In the genomic region with DNA sequence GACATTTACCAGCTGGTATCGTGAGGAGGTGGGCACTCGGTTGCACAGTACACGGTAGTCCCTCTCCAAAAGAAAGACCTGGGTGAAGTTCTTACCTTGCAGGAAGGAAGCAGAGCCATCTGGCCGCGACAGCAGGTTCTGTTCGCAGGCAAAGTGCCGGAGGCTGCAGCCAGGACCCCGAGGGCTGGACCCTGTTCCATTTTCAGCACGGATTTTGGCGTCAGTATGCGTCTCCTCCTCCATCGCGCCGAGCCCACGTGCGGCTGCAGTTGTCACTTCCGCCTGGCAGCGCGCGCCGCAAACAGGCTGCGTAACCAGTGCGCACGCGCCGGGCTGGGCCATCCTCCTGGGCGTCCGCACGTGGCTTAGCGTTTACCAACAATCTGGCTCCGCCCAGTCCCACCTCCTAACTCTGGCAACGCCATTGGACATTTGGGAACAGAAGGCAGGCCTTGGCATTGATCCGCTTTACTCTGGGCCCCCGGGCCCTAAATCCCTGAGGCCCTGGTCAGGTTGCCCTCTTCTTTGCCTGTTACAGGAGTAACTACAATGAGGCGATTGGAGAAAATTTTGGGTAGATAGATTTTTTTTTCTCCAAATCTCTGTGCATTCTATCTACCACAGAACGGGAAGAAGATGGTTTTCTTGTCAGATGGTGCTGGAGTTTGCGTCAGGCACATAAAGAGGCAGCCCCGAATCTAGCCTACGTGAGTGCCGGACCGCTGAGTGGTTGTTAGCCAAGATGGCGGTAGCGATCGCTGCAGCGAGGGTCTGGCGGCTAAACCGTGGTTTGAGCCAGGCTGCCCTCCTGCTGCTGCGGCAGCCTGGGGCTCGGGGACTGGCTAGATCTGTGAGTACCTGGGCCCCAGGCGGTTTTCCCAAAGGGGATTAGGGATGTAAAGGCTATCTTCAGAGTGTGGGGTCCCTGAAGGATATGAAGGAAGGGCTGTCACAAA, we compare ENCODE assay signal across 8 cellular contexts. TPM values are rescaled to one million over a fixed set of nuclear protein-coding genes. Genes with fewer than 3 reads are reported as not detected.
DNase-seq lines count a peak whose midpoint lies in the region; ATAC-seq and TF ChIP-seq lines count a peak whose summit lies in the region.

Gene BCKDHA (plus strand): TSS at position 733 of the 956 bp plus-strand sequence. CDS start 10 bp downstream, at position 743.
Gene EXOSC5 (minus strand): TSS at position 274 of the 956 bp plus-strand sequence. CDS start 31 bp downstream, at position 243.

- H3K79me2 ChIP-seq in DND-41 (ENCODE audit: insufficient read depth, low read length) (peaks cover 64% of the 10 kb centered on the region), GM23248 (ENCODE audit: insufficient read depth) (peaks cover 41% of the 10 kb centered on the region)

- peak; percentile 99 for ATAC-seq in DND-41 (ENCODE audit: insufficient read depth, low read depth)

- no peaks in the 10 kb centered on the region for H3K27me3 Mint-ChIP-seq in activated T-helper 1 cell treated with anti-CD3 and anti-CD28 coated beads, Interleukin-12 subunit alpha, Interleukin-12 subunit beta, Interleukin-2, Interleukin-4 antibody, amounts not matched to agents 30 ng/mL and 10 ng/mL and 1 ng/mL, durations not matched to agents 14 hours and 24 hours and 36 hours (ENCODE audit: insufficient read depth)

- H3K4me3 ChIP-seq in DND-41 (ENCODE audit: low read depth in 1 of 2, low read length in 2 of 2) (peak within 1 kb of the TSS; percentile 82 to 85), GM23248 (peak within 1 kb of the TSS; percentile 100), esophagus squamous epithelium (peak within 1 kb of the TSS; percentile 83 to 100 (median 86))

- H3K9ac ChIP-seq in DND-41 (ENCODE audit: low read depth, low read length) (peak within 1 kb of the TSS; percentile 75), GM23248 (peak within 1 kb of the TSS; percentile 98)

- no peak for TF ChIP-seq CTCF in DND-41 (IDR thresholded peaks at IDR 0.05; ENCODE audit: borderline replicate concordance, extremely low read depth, low read length, poor library complexity, severe bottlenecking)
- TF ChIP-seq CTCF in esophagus squamous epithelium (IDR thresholded peaks at IDR 0.05) = peak in 2 of 6 experiments; percentile 9 to 26

- peaks cover 28% of the 10 kb centered on the region for H3K4me1 Mint-ChIP-seq in activated T-helper 1 cell treated with anti-CD3 and anti-CD28 coated beads, Interleukin-12 subunit alpha, Interleukin-12 subunit beta, Interleukin-2, Interleukin-4 antibody, amounts not matched to agents 30 ng/mL and 10 ng/mL and 1 ng/mL, durations not matched to agents 14 hours and 24 hours and 36 hours (ENCODE audit: low read depth)

- 1% methylated on average over 50 of the region's 50 CpGs for WGBS in GM23248 (ENCODE audit: low coverage in 1 of 2, low lambda C conversion rate in 2 of 2, missing lambda C conversion rate in 2 of 2), 2 experiments
- 0% methylated on average over 17 to 26 of the region's 50 CpGs for WGBS in esophagus squamous epithelium, 2 donors

- TF ChIP-seq POLR2A in esophagus squamous epithelium (IDR thresholded peaks at IDR 0.05) = peak in 3 of 4 donors; percentile 49 to 70 (median 68)

- in situ Hi-C loops in GM23248 (cut with MboI) = no loop called here

- peaks cover 5% of the 10 kb centered on the region; the same call in 1 of the 2 replicates for H3K36me3 ChIP-seq in DND-41 (ENCODE audit: insufficient read depth, low read length)
- H3K36me3 ChIP-seq in GM23248 (ENCODE audit: low read depth) = no peaks in the 10 kb centered on the region
- peaks cover 0 to 39% (median 0%) of the 10 kb centered on the region in 3 donors for H3K36me3 ChIP-seq in esophagus squamous epithelium

- H3F3A ChIP-seq in GM23248 (ENCODE audit: insufficient read depth) = no peaks in the 10 kb centered on the region

- H3K4me1 ChIP-seq in DND-41 (ENCODE audit: insufficient read depth, low read length) (peaks cover 33% of the 10 kb centered on the region), GM23248 (ENCODE audit: insufficient read depth) (peaks cover 8% of the 10 kb centered on the region), esophagus squamous epithelium (peaks cover 18 to 65% (median 23%) of the 10 kb centered on the region in 3 donors)

- H3K36me3 Mint-ChIP-seq in activated T-helper 1 cell treated with anti-CD3 and anti-CD28 coated beads, Interleukin-12 subunit alpha, Interleukin-12 subunit beta, Interleukin-2, Interleukin-4 antibody, amounts not matched to agents 30 ng/mL and 10 ng/mL and 1 ng/mL, durations not matched to agents 14 hours and 24 hours and 36 hours (ENCODE audit: low read depth) = peaks cover 3% of the 10 kb centered on the region

- H3K9me2 ChIP-seq in GM23248 (ENCODE audit: insufficient read depth) = no peaks in the 10 kb centered on the region

- H3K27me3 ChIP-seq in DND-41 (ENCODE audit: insufficient read depth, low read length, poor library complexity) (no peaks in the 10 kb centered on the region), GM23248 (replicated peaks; ENCODE audit: insufficient read depth) (no peaks in the 10 kb centered on the region), esophagus squamous epithelium (no peaks in the 10 kb centered on the region)

- intact Hi-C loops in activated T-helper 1 cell treated with anti-CD3 and anti-CD28 coated beads, Interleukin-12 subunit alpha, Interleukin-12 subunit beta, Interleukin-2, Interleukin-4 antibody, amounts not matched to agents 30 ng/mL and 10 ng/mL and 1 ng/mL, durations not matched to agents 14 hours and 24 hours and 36 hours (cut with micrococcal nuclease) = loop anchor here (1.0 to 5.0 kb wide), 11 partner anchors 33 to 562 kb away; partner anchors contain the start of genes B9D2, DMAC2, RABAC1 and RPS19
- intact Hi-C loops in esophagus squamous epithelium (cut with DNase I) = no loop called here

- H3K27ac Mint-ChIP-seq in activated T-helper 1 cell treated with anti-CD3 and anti-CD28 coated beads, Interleukin-12 subunit alpha, Interleukin-12 subunit beta, Interleukin-2, Interleukin-4 antibody, amounts not matched to agents 30 ng/mL and 10 ng/mL and 1 ng/mL, durations not matched to agents 14 hours and 24 hours and 36 hours = peak within 1 kb of the TSS; percentile 99

- DNase-seq in DND-41 (peak; percentile 99), GM23248 (peak; percentile 100), Kasumi-1 (lab: John Stamatoyannopoulos, UW) (peak; percentile 99), RPMI7951 (ENCODE audit: low read depth) (peak; percentile 100), esophagus squamous epithelium (lab: John Stamatoyannopoulos, UW) (peak; percentile 94), myocyte (ENCODE audit: low read depth) (peak; percentile 100)
- DNase-seq in activated T-helper 1 cell treated with anti-CD3 and anti-CD28 coated beads, Interleukin-12 subunit alpha, Interleukin-12 subunit beta, Interleukin-2, Interleukin-4 antibody, amounts not matched to agents 30 ng/mL and 10 ng/mL and 1 ng/mL, durations not matched to agents 14 hours and 24 hours and 36 hours (ENCODE audit: low spot score) = peak; percentile 99
- DNase-seq in stimulated activated CD8-positive, alpha-beta memory T cell treated with anti-CD3 and anti-CD28 coated beads, Interleukin-7, amount 100 ng/mL, for 48 hours (ENCODE audit: extremely low read depth in 1 of 2, low read depth in 1 of 2) = peak; percentile 98 to 99

- H4K20me1 ChIP-seq in DND-41 (ENCODE audit: insufficient read depth, low read length) (peaks cover 4% of the 10 kb centered on the region; the same call in 1 of the 2 replicates), GM23248 (ENCODE audit: insufficient read depth) (no peaks in the 10 kb centered on the region)

- H3K4me2 ChIP-seq in DND-41 (ENCODE audit: insufficient read depth, low read length) = peak within 1 kb of the TSS; percentile 93
- peak within 1 kb of the TSS; percentile 94 for H3K4me2 ChIP-seq in GM23248 (ENCODE audit: unreplicated experiment)

- H3K9me3 ChIP-seq in DND-41 (ENCODE audit: insufficient read depth, low read length, severe bottlenecking) (no peaks in the 10 kb centered on the region), GM23248 (ENCODE audit: low read depth) (no peaks in the 10 kb centered on the region), esophagus squamous epithelium (no peaks in the 10 kb centered on the region)

- H3K4me3 Mint-ChIP-seq in activated T-helper 1 cell treated with anti-CD3 and anti-CD28 coated beads, Interleukin-12 subunit alpha, Interleukin-12 subunit beta, Interleukin-2, Interleukin-4 antibody, amounts not matched to agents 30 ng/mL and 10 ng/mL and 1 ng/mL, durations not matched to agents 14 hours and 24 hours and 36 hours = peak within 1 kb of the TSS; percentile 97

- peak within 1 kb of the TSS; percentile 93 for H3K27ac ChIP-seq in DND-41 (ENCODE audit: low read length)
- peak within 1 kb of the TSS; percentile 93 for H3K27ac ChIP-seq in GM23248
- peak within 1 kb of the TSS; percentile 89 to 100 (median 96) for H3K27ac ChIP-seq in esophagus squamous epithelium

- H2AFZ ChIP-seq in DND-41 (ENCODE audit: low read depth, low read length) (peak within 1 kb of the TSS; percentile 89), GM23248 (peak within 1 kb of the TSS; percentile 95)

- no peaks in the 10 kb centered on the region for H3K9me3 Mint-ChIP-seq in activated T-helper 1 cell treated with anti-CD3 and anti-CD28 coated beads, Interleukin-12 subunit alpha, Interleukin-12 subunit beta, Interleukin-2, Interleukin-4 antibody, amounts not matched to agents 30 ng/mL and 10 ng/mL and 1 ng/mL, durations not matched to agents 14 hours and 24 hours and 36 hours

RNA-seq across cellular contexts. Expression of gene BCKDHA, which starts in this region (rescaled TPM):
- total RNA-seq in GM23248 (2014; rRNA removed; shearing (Covaris generic)) = 26.8 and 51.0 TPM in 2 replicates
- 29.4 and 32.0 TPM in 2 replicates for polyA plus RNA-seq in GM23248 (2016; fragmentation: Nextera tagmentation; extraction: Ambion mirVana)
- total RNA-seq in RPMI7951 (2014; rRNA removed; shearing (Covaris generic)) = 77.3 and 112 TPM in 2 replicates
- total RNA-seq in activated T-helper 1 cell treated with anti-CD3 and anti-CD28 coated beads, Interleukin-12 subunit alpha, Interleukin-12 subunit beta, Interleukin-2, Interleukin-4 antibody, amounts not matched to agents 30 ng/mL and 10 ng/mL and 1 ng/mL, durations not matched to agents 14 hours and 24 hours and 36 hours = 14.6 and 22.7 TPM in 2 replicates
- total RNA-seq in esophagus squamous epithelium (10 to 100 TPM; 55.1 to 87.2 (median 58.6) TPM), myocyte (53.4 and 77.7 TPM in 2 replicates)
- 45.4 TPM for polyA plus RNA-seq in myocyte (2012)

RNA-seq across cellular contexts. Expression of gene EXOSC5, which starts in this region (rescaled TPM):
- total RNA-seq in GM23248 (2014; rRNA removed; shearing (Covaris generic)) = 20.7 and 21.4 TPM in 2 replicates
- polyA plus RNA-seq in GM23248 (2016; fragmentation: Nextera tagmentation; extraction: Ambion mirVana) = 26.4 and 29.4 TPM in 2 replicates
- 36.8 and 59.3 TPM in 2 replicates for total RNA-seq in RPMI7951 (2014; rRNA removed; shearing (Covaris generic))
- total RNA-seq in activated T-helper 1 cell treated with anti-CD3 and anti-CD28 coated beads, Interleukin-12 subunit alpha, Interleukin-12 subunit beta, Interleukin-2, Interleukin-4 antibody, amounts not matched to agents 30 ng/mL and 10 ng/mL and 1 ng/mL, durations not matched to agents 14 hours and 24 hours and 36 hours = 59.3 and 66.6 TPM in 2 replicates
- total RNA-seq in esophagus squamous epithelium (10 to 100 TPM; 22.4 to 37.0 (median 28.6) TPM), myocyte (22.2 and 35.4 TPM in 2 replicates)
- polyA plus RNA-seq in myocyte (2012) = 22.3 TPM

Comparison
In these comparisons a context has a peak if more than half of its experiments do, and no peak if none do; other contexts are left out.
1. Peak in every context shown above with its lines: DNase-seq, ATAC-seq, H3K4me3 ChIP-seq and H3K27ac ChIP-seq.